Comparison of ENCODE assay signal across 27 cellular contexts in the genomic region with DNA sequence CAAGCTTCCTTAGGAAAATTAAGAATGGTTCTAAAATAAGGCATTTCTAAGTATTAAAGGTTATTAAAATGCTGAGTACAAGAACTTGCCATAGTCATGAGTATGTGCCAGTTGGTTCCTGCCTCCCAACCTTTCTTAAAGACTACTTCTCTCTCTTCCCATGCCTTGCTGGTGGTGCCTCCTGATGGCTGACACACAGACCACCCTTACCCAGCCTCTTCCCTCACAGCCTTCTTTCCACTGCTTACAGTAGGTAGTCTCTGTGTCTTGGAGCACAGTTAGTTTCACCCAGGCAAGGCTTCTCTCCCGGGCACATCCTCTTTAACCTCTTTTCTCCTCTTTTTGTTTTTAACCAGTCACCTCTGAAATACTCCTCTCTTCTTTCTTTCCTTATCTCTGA. TPM values are rescaled to one million over a fixed set of nuclear protein-coding genes. Genes with fewer than 3 reads are reported as not detected.
"Had no signal": no experiment of that assay in that cellular context is flagged by ENCODE, and none has a peak within 500 bp of the region (broad histone marks: within the 10 kb centered on the region; RNA-seq: fewer than 3 reads in every experiment).

No MANE protein-coding gene starts in this region.

- H3K4me3 ChIP-seq: breast epithelium, esophagus muscularis mucosa, heart left ventricle, left ventricle myocardium inferior, lung, pancreas, psoas muscle, sigmoid colon, testis, transverse colon had no signal

- H3K36me3 Mint-ChIP-seq: activated naive CD4-positive, alpha-beta T cell treated with anti-CD3 and anti-CD28 coated beads, Interleukin-2, amount 50 U/mL, for 72 hours had no signal

- H3K27ac ChIP-seq: breast epithelium, esophagus muscularis mucosa, foreskin keratinocyte, heart left ventricle, left ventricle myocardium inferior, pancreas, psoas muscle, sigmoid colon, testis, transverse colon had no signal

- H3K9me3 Mint-ChIP-seq: activated CD4-positive, alpha-beta memory T cell treated with anti-CD3 and anti-CD28 coated beads, Interleukin-2, amount 10 ng/mL, durations not matched to agents 7 days and 5 days; activated CD4-positive, alpha-beta T cell treated with anti-CD3 and anti-CD28 coated beads, Interleukin-2, amount 10 ng/mL, durations not matched to agents 7 days and 5 days; activated naive CD4-positive, alpha-beta T cell treated with anti-CD3 and anti-CD28 coated beads, Interleukin-2, amount 50 U/mL, for 72 hours; activated T-cell treated with anti-CD3 and anti-CD28 coated beads, Interleukin-2, amount 50 U/mL, for 24 hours; central memory CD8-positive, alpha-beta T cell; effector memory CD8-positive, alpha-beta T cell had no signal

- ATAC-seq: activated naive CD4-positive, alpha-beta T cell treated with anti-CD3 and anti-CD28 coated beads, Interleukin-2, amount 50 U/mL, for 72 hours; effector memory CD8-positive, alpha-beta T cell; foreskin keratinocyte; pancreas; psoas muscle had no signal

- H3K4me1 ChIP-seq: breast epithelium, foreskin keratinocyte, pancreas, testis, transverse colon had no signal

- H3K4me1 Mint-ChIP-seq: activated CD4-positive, alpha-beta memory T cell treated with anti-CD3 and anti-CD28 coated beads, Interleukin-2, amount 10 ng/mL, durations not matched to agents 7 days and 5 days; activated CD4-positive, alpha-beta T cell treated with anti-CD3 and anti-CD28 coated beads, Interleukin-2, amount 10 ng/mL, durations not matched to agents 7 days and 5 days; central memory CD8-positive, alpha-beta T cell had no signal

- H3K27me3 ChIP-seq: breast epithelium, esophagus muscularis mucosa, foreskin keratinocyte, heart left ventricle, pancreas, sigmoid colon, testis, transverse colon had no signal

- H3K9me3 ChIP-seq: breast epithelium, esophagus muscularis mucosa, heart left ventricle, left ventricle myocardium inferior, pancreas, psoas muscle, sigmoid colon, testis, transverse colon had no signal

- H3K27ac Mint-ChIP-seq: activated CD4-positive, alpha-beta memory T cell treated with anti-CD3 and anti-CD28 coated beads, Interleukin-2, amount 10 ng/mL, durations not matched to agents 7 days and 5 days; activated CD4-positive, alpha-beta T cell treated with anti-CD3 and anti-CD28 coated beads, Interleukin-2, amount 10 ng/mL, durations not matched to agents 7 days and 5 days; activated T-cell treated with anti-CD3 and anti-CD28 coated beads, Interleukin-2, amount 50 U/mL, for 24 hours; effector memory CD8-positive, alpha-beta T cell had no signal

- DNase-seq: activated CD4-positive, alpha-beta memory T cell treated with anti-CD3 and anti-CD28 coated beads, Interleukin-2, amount 10 ng/mL, durations not matched to agents 7 days and 5 days; activated CD4-positive, alpha-beta T cell treated with anti-CD3 and anti-CD28 coated beads for 1 hour; activated CD4-positive, alpha-beta T cell treated with anti-CD3 and anti-CD28 coated beads, Interleukin-2, amount 10 ng/mL, durations not matched to agents 7 days and 5 days; activated CD8-positive, alpha-beta memory T cell treated with anti-CD3 and anti-CD28 coated beads, Interleukin-2, amount 50 U/mL, for 48 hours; activated gamma-delta T cell treated with Interleukin-2 at 50 U/mL for 16 hours; activated T-cell treated with anti-CD3 and anti-CD28 coated beads, Interleukin-2, amount 50 U/mL, for 24 hours; effector memory CD8-positive, alpha-beta T cell; foreskin keratinocyte; heart left ventricle; hypothalamus; left ventricle myocardium inferior; pancreas; psoas muscle; sigmoid colon; small intestine; stimulated activated naive CD4-positive, alpha-beta T cell; T-helper 2 cell; testis; transverse colon had no signal

- H3K4me3 Mint-ChIP-seq: activated CD4-positive, alpha-beta memory T cell treated with anti-CD3 and anti-CD28 coated beads, Interleukin-2, amount 10 ng/mL, durations not matched to agents 7 days and 5 days; activated CD4-positive, alpha-beta T cell treated with anti-CD3 and anti-CD28 coated beads, Interleukin-2, amount 10 ng/mL, durations not matched to agents 7 days and 5 days; activated T-cell treated with anti-CD3 and anti-CD28 coated beads, Interleukin-2, amount 50 U/mL, for 24 hours; central memory CD8-positive, alpha-beta T cell; effector memory CD8-positive, alpha-beta T cell had no signal

- H3K36me3 ChIP-seq: pancreas, transverse colon had no signal

- H3K27me3 Mint-ChIP-seq: activated CD4-positive, alpha-beta memory T cell treated with anti-CD3 and anti-CD28 coated beads, Interleukin-2, amount 10 ng/mL, durations not matched to agents 7 days and 5 days; activated CD4-positive, alpha-beta T cell treated with anti-CD3 and anti-CD28 coated beads, Interleukin-2, amount 10 ng/mL, durations not matched to agents 7 days and 5 days; activated T-cell treated with anti-CD3 and anti-CD28 coated beads, Interleukin-2, amount 50 U/mL, for 24 hours; central memory CD8-positive, alpha-beta T cell; effector memory CD8-positive, alpha-beta T cell had no signal

RNA-seq across cellular contexts. Expression of a gene that starts 20.6 kb away (rescaled TPM):
- total RNA-seq: foreskin keratinocyte, mucosa of gallbladder, urinary bladder had no signal
- polyA plus RNA-seq: neural cell had no signal

RNA-seq across cellular contexts. Expression of a gene that starts 47.3 kb away (rescaled TPM):
- polyA plus RNA-seq: neural cell had no signal
